ENCODE assay signal across 14 cellular contexts in the genomic region with DNA sequence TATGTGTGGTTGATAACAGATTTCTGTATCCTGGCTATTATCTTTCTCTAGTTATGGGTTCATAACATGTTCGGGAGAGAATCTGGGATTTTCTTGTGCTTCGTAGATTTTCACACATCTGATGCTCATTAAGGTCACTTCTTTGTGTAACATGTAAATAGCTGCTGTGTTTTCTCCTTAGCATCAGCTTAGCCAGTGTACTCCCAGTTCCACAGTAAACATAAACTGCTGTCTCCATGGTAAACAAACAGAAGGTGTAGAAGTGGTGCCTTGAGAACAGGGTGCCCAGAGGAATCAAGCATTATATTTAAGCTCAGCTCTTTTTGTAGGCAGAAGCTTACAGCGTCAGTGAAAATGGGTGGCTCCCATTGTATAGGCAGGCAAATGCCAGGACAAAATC.
A peak's percentile ranks its signal among the peaks of the same experiment; 100 is the strongest.
DNase-seq lines count a peak whose midpoint lies in the region; ATAC-seq and TF ChIP-seq lines count a peak whose summit lies in the region.
"Had no signal": no experiment of that assay in that cellular context is flagged by ENCODE, and none has a peak within 500 bp of the region (broad histone marks: within the 10 kb centered on the region; RNA-seq: fewer than 3 reads in every experiment).

No MANE protein-coding gene starts in this region.

- no peak overlapping the region for H3K4ac ChIP-seq in mesendoderm (ENCODE audit: low read depth, low read length)

- H3K27me3 ChIP-seq in esophagus (ENCODE audit: control insufficient read depth in 1 of 2, insufficient read depth in 2 of 2, low read length in 2 of 2) (no peaks in the 10 kb centered on the region), mesendoderm (ENCODE audit: insufficient read depth, low read length, poor library complexity) (no peaks in the 10 kb centered on the region), suprapubic skin (no peaks in the 10 kb centered on the region), GM23248 (replicated peaks; ENCODE audit: insufficient read depth) (no peaks in the 10 kb centered on the region)
- H3K27me3 ChIP-seq: right lobe of liver had no signal

- no peak for ATAC-seq in natural killer cell
- ATAC-seq: activated CD4-positive, CD25-positive, alpha-beta regulatory T cell treated with anti-CD3 and anti-CD28 coated beads, Interleukin-2, amount 50 U/mL, for 24 hours had no signal

- H3K18ac ChIP-seq in mesendoderm (ENCODE audit: low read length) = no peak overlapping the region

- H4K8ac ChIP-seq in mesendoderm (ENCODE audit: low read depth, low read length) = no peak overlapping the region

- no peak overlapping the region for H4K5ac ChIP-seq in mesendoderm (ENCODE audit: low read length)

- H2BK5ac ChIP-seq in mesendoderm (ENCODE audit: low read length) = no peak overlapping the region

- no peaks in the 10 kb centered on the region for H3K27me3 Mint-ChIP-seq in natural killer cell (ENCODE audit: low read depth in 2 of 2)
- H3K27me3 Mint-ChIP-seq: B cell had no signal

- H3K36me3 ChIP-seq in esophagus (ENCODE audit: control insufficient read depth in 2 of 2, insufficient read depth in 2 of 2, low read length in 1 of 2) = peaks cover 0 to 2% of the 10 kb centered on the region in 2 donors
- H3K36me3 ChIP-seq in mesendoderm (ENCODE audit: control insufficient read depth, insufficient read depth, low read length) = no peaks in the 10 kb centered on the region
- H3K36me3 ChIP-seq in suprapubic skin = no peaks in the 10 kb centered on the region
- no peaks in the 10 kb centered on the region for H3K36me3 ChIP-seq in GM23248 (ENCODE audit: low read depth)
- H3K36me3 ChIP-seq: right lobe of liver had no signal

- no peak overlapping the region for H3K56ac ChIP-seq in mesendoderm (ENCODE audit: low read length)

- H3K4me1 ChIP-seq in esophagus (ENCODE audit: control insufficient read depth in 2 of 2, insufficient read depth in 2 of 2, low read length in 1 of 2) (no peaks in the 10 kb centered on the region), mesendoderm (ENCODE audit: control insufficient read depth, low read depth, low read length) (no peaks in the 10 kb centered on the region), suprapubic skin (peaks cover 61% of the 10 kb centered on the region), GM23248 (ENCODE audit: insufficient read depth) (peaks cover 12% of the 10 kb centered on the region)

- no peaks in the 10 kb centered on the region for H3K36me3 Mint-ChIP-seq in natural killer cell

- H2AK5ac ChIP-seq in mesendoderm (ENCODE audit: low read length) = no peak overlapping the region

- H2BK120ac ChIP-seq in mesendoderm (ENCODE audit: low read depth, low read length) = no peak overlapping the region

- H3K9me2 ChIP-seq in GM23248 (ENCODE audit: insufficient read depth) = no peaks in the 10 kb centered on the region

- no peak for TF ChIP-seq EP300 in suprapubic skin (IDR thresholded peaks at IDR 0.05)

- intact Hi-C loops in natural killer cell (cut with micrococcal nuclease) = no loop called here

- H3K27ac ChIP-seq in esophagus (ENCODE audit: low read depth in 2 of 2, low read length in 1 of 2) (peak overlapping the region; percentile 17 to 48), mesendoderm (ENCODE audit: low read depth, low read length) (no peak overlapping the region), suprapubic skin (peak overlapping the region; percentile 55), GM23248 (no peak overlapping the region)
- H3K27ac ChIP-seq: right lobe of liver had no signal

- no peaks in the 10 kb centered on the region for H4K20me1 ChIP-seq in GM23248 (ENCODE audit: insufficient read depth)

- peaks cover 0 to 10% of the 10 kb centered on the region in 2 donors for H3K4me1 Mint-ChIP-seq in natural killer cell
- H3K4me1 Mint-ChIP-seq: B cell had no signal

- H2AFZ ChIP-seq in GM23248 = no peak overlapping the region

- H3K79me2 ChIP-seq in mesendoderm (ENCODE audit: control insufficient read depth, insufficient read depth, low read length) (no peaks in the 10 kb centered on the region), GM23248 (ENCODE audit: insufficient read depth) (peaks cover 86% of the 10 kb centered on the region)

- H3K4me3 ChIP-seq in esophagus (ENCODE audit: low read depth in 1 of 2, low read length in 2 of 2) = no peak overlapping the region
- no peak overlapping the region for H3K4me3 ChIP-seq in mesendoderm (ENCODE audit: low read length)
- H3K4me3 ChIP-seq in suprapubic skin = no peak overlapping the region
- no peak overlapping the region for H3K4me3 ChIP-seq in GM23248
- H3K4me3 ChIP-seq: right lobe of liver had no signal

- no peak overlapping the region for H3K4me2 ChIP-seq in mesendoderm (ENCODE audit: low read length)
- no peak overlapping the region for H3K4me2 ChIP-seq in GM23248 (ENCODE audit: unreplicated experiment)

- DNase-seq in NCI-H774 (lab: John Stamatoyannopoulos, UW) = peak; percentile 13
- DNase-seq in mesendoderm = peak; percentile 64
- DNase-seq in suprapubic skin (ENCODE audit: low spot score in 2 of 2) = no peak
- DNase-seq in activated T-cell treated with anti-CD3 and anti-CD28 coated beads, Interleukin-2, amount 50 U/mL, for 1 hour = no peak
- no peak for DNase-seq in natural killer cell
- DNase-seq in GM23248 = no peak
- DNase-seq: activated gamma-delta T cell; NCI-H2107; NK-92 treated with Interleukin-12 subunit alpha and Interleukin-12 subunit beta, amount 100 ng/mL, for 24 hours; right lobe of liver had no signal

- H3K79me1 ChIP-seq in mesendoderm (ENCODE audit: low read length) = peaks cover 8% of the 10 kb centered on the region

- TF ChIP-seq CTCF in suprapubic skin (IDR thresholded peaks at IDR 0.05) (no peak), natural killer cell (IDR thresholded peaks at IDR 0.05) (no peak)

- TF ChIP-seq POLR2A in suprapubic skin (IDR thresholded peaks at IDR 0.05) = no peak

- H3K23ac ChIP-seq in mesendoderm (ENCODE audit: low read length) = no peak overlapping the region

- no peaks in the 10 kb centered on the region for H3K9me3 Mint-ChIP-seq in natural killer cell
- H3K9me3 Mint-ChIP-seq: T-helper 1 cell treated with Interleukin-12 subunit alpha and Interleukin-12 subunit beta and Interleukin-4 antibody, amounts not matched to agents 30 μg/mL and 1 μg/mL, for 36 hours had no signal

- H2BK15ac ChIP-seq in mesendoderm (replicated peaks; ENCODE audit: low read depth) = no peak overlapping the region

- no peak overlapping the region for H3K27ac Mint-ChIP-seq in natural killer cell
- H3K27ac Mint-ChIP-seq: B cell; T-helper 1 cell treated with Interleukin-12 subunit alpha and Interleukin-12 subunit beta and Interleukin-4 antibody, amounts not matched to agents 30 μg/mL and 1 μg/mL, for 36 hours had no signal

- H3K4me3 Mint-ChIP-seq in natural killer cell = no peak overlapping the region
- H3K4me3 Mint-ChIP-seq: B cell; T-helper 1 cell treated with Interleukin-12 subunit alpha and Interleukin-12 subunit beta and Interleukin-4 antibody, amounts not matched to agents 30 μg/mL and 1 μg/mL, for 36 hours had no signal

- peaks cover 11% of the 10 kb centered on the region for H3F3A ChIP-seq in GM23248 (ENCODE audit: insufficient read depth)

- WGBS in esophagus, 2 donors = 72 to 74% methylated on average over 3 of the region's 3 CpGs
- WGBS in mesendoderm (ENCODE audit: extremely low coverage, insufficient coverage, low lambda C conversion rate) = no CpG with 5 or more reads among the region's 3 CpGs
- 66% methylated on average over 3 of the region's 3 CpGs for WGBS in suprapubic skin
- WGBS in GM23248 (ENCODE audit: low coverage in 1 of 2, low lambda C conversion rate in 2 of 2, missing lambda C conversion rate in 2 of 2), 2 experiments = 40 to 46% methylated on average over 3 of the region's 3 CpGs

- H3K9me3 ChIP-seq in esophagus (ENCODE audit: control insufficient read depth in 2 of 2, insufficient read depth in 1 of 2, low read depth in 1 of 2, low read length in 1 of 2) (no peaks in the 10 kb centered on the region), suprapubic skin (no peaks in the 10 kb centered on the region), GM23248 (ENCODE audit: low read depth) (no peaks in the 10 kb centered on the region)
- H3K9me3 ChIP-seq: right lobe of liver had no signal

- in situ Hi-C loops in GM23248 (cut with MboI) = no loop called here

- no peak overlapping the region for H3K9ac ChIP-seq in mesendoderm (ENCODE audit: low read length)
- H3K9ac ChIP-seq in GM23248 = no peak overlapping the region

Comparison
In these comparisons a context has a peak if more than half of its experiments do, and no peak if none do; other contexts are left out.
1. DNase-seq: peak in NCI-H774 (single experiment) and mesendoderm (single experiment); none in suprapubic skin (0 of 2), activated T-cell treated with anti-CD3 and anti-CD28 coated beads, Interleukin-2, amount 50 U/mL, for 1 hour (single experiment), natural killer cell (single experiment) and GM23248 (single experiment).
2. H3K27ac ChIP-seq: peak in esophagus (2 of 2) and suprapubic skin (single experiment); none in mesendoderm (single experiment) and GM23248 (single experiment).